8 cellular contexts compared by ENCODE assay signal in genomic region chr16:2720719-2721633, GRCh38. TPM values are rescaled to one million over a fixed set of nuclear protein-coding genes. Genes with fewer than 3 reads are reported as not detected.
A peak's percentile ranks its signal among the peaks of the same experiment; 100 is the strongest.
DNase-seq lines count a peak whose midpoint lies in the region; ATAC-seq, FAIRE-seq and TF ChIP-seq lines count a peak whose summit lies in the region.

No MANE protein-coding gene starts in this region.

- no peaks in the 10 kb centered on the region for H3K79me2 ChIP-seq in HepG2 (ENCODE audit: insufficient read depth, low read length)

- intact Hi-C loops in activated CD4-positive, alpha-beta T cell treated with anti-CD3 and anti-CD28 coated beads for 36 hours (cut with DNase I, micrococcal nuclease), result loop anchor here (1.0 kb wide), 12 partner anchors 31 to 566 kb away; partner anchors contain the start of genes KCTD5 (in 2 of the 2), ATP6V0C (in 1 of the 2), ELOB (in 1 of the 2) and FLYWCH2 (in 1 of the 2)
- intact Hi-C loops in HepG2 (cut with micrococcal nuclease; ENCODE audit: unreplicated experiment), result no loop called here

- H3K27me3 Mint-ChIP-seq in activated CD4-positive, alpha-beta T cell treated with anti-CD3 and anti-CD28 coated beads for 36 hours, result peaks cover 9% of the 10 kb centered on the region

- no peaks in the 10 kb centered on the region for H3K36me3 Mint-ChIP-seq in activated CD4-positive, alpha-beta T cell treated with anti-CD3 and anti-CD28 coated beads for 36 hours (ENCODE audit: low read depth)

- POLR2A ChIA-PET in activated CD4-positive, alpha-beta T cell treated with anti-CD3 and anti-CD28 coated beads for 36 hours (lab: Charles Lee), result no interaction called here
- POLR2A ChIA-PET in HepG2 (lab: Yijun Ruan, JAX), result interaction anchor here (1.3 kb wide), 1 partner anchor 30 kb away, joined by 6 read pairs; no protein-coding TSS in a partner anchor

- peaks cover 27% of the 10 kb centered on the region for H3K4me1 ChIP-seq in HepG2 (ENCODE audit: insufficient read depth, low read length)

- no TSS peak for BruUV-seq in HepG2 (replicated peaks; lab: Mats Ljungman, UMichigan)

- CTCF ChIA-PET in activated CD4-positive, alpha-beta T cell treated with anti-CD3 and anti-CD28 coated beads for 36 hours (lab: Charles Lee), result no interaction called here
- CTCF ChIA-PET in HepG2 (lab: Yijun Ruan, JAX; ENCODE audit: low intra/inter-chr PET ratio, low total read pairs), result no interaction called here

- TF ChIP-seq RAD21 in HepG2 (CRISPR knock-in tag; IDR thresholded peaks at IDR 0.05), result peak; percentile 8; the same call in 1 of the 2 replicates

- in situ Hi-C loops in GM18951 (cut with MboI; ENCODE audit: low sequenced_read_pairs, unreplicated experiment), result no loop called here
- in situ Hi-C loops in HepG2 (cut with HindIII; ENCODE audit: extremely low pct_ligation_motif_present, low pct_unique_long_range_greater_than_20kb), result no loop called here

- H3K9me3 Mint-ChIP-seq in activated CD4-positive, alpha-beta T cell treated with anti-CD3 and anti-CD28 coated beads for 36 hours (ENCODE audit: low read depth), result no peaks in the 10 kb centered on the region

- H3K4me3 Mint-ChIP-seq in activated CD4-positive, alpha-beta T cell treated with anti-CD3 and anti-CD28 coated beads for 36 hours, result peak overlapping the region; percentile 77

- no peak overlapping the region for H2AFZ ChIP-seq in HepG2 (ENCODE audit: low read length)

- H4K20me1 ChIP-seq in HepG2 (ENCODE audit: insufficient read depth, low read length), result no peaks in the 10 kb centered on the region

- WGBS in HepG2 (ENCODE audit: low lambda C conversion rate), result 11% methylated on average over 33 of the region's 99 CpGs

- H3K9me3 ChIP-seq in HepG2 (ENCODE audit: low read length), result no peaks in the 10 kb centered on the region

- peak overlapping the region; percentile 67 for H3K9ac ChIP-seq in HepG2 (ENCODE audit: insufficient read depth, low read depth, low read length)

- peaks cover 2 to 6% of the 10 kb centered on the region in 2 experiments; a peak in 3 of 5 replicates for H3K27me3 ChIP-seq in HepG2 (ENCODE audit: control insufficient read depth in 1 of 2, insufficient read depth in 2 of 2, low read length in 2 of 2)

- no peaks in the 10 kb centered on the region for H3K36me3 ChIP-seq in HepG2 (replicated peaks in 1 of 2; ENCODE audit: control insufficient read depth in 1 of 2, insufficient read depth in 2 of 2, low read length in 2 of 2)

- H3K4me2 ChIP-seq in HepG2 (ENCODE audit: low read depth, low read length), result peak overlapping the region; percentile 80

- peak overlapping the region; percentile 83 for H3K27ac Mint-ChIP-seq in activated CD4-positive, alpha-beta T cell treated with anti-CD3 and anti-CD28 coated beads for 36 hours

- TF ChIP-seq EP300 in HepG2 (IDR thresholded peaks at IDR 0.05; ENCODE audit: low read depth in 2 of 2, low read length in 2 of 2) (peak in 1 of 2 experiments; percentile 52; a peak in 2 of 4 replicates), HepG2 (CRISPR knock-in tag; IDR thresholded peaks at IDR 0.05; ENCODE audit: borderline replicate concordance) (0 out of 2 replicates have a peak, but pooled peaks have one; percentile 35)

- TF ChIP-seq CTCF in coronary artery (IDR thresholded peaks at IDR 0.05) (peak; percentile 80), HepG2 (CRISPR knock-in tag; IDR thresholded peaks at IDR 0.05) (peak; percentile 71)

- peak overlapping the region; percentile 92 for H3K4me3 ChIP-seq in coronary artery
- peak overlapping the region; percentile 68 to 80 (median 72) for H3K4me3 ChIP-seq in HepG2 (replicated peaks in 1 of 3; ENCODE audit: insufficient read depth in 1 of 3, low read depth in 2 of 3, low read length in 3 of 3)

- H3K4me1 Mint-ChIP-seq in activated CD4-positive, alpha-beta T cell treated with anti-CD3 and anti-CD28 coated beads for 36 hours, result no peaks in the 10 kb centered on the region

- H3K27ac ChIP-seq in coronary artery, result peak overlapping the region; percentile 6 to 90
- peak overlapping the region; percentile 55 for H3K27ac ChIP-seq in HepG2 (ENCODE audit: extremely low read length, insufficient read depth, low read length)

- ATAC-seq in HG03175 (IDR thresholded peaks at IDR 0.05; ENCODE audit: unreplicated experiment) (peak; percentile 80), HepG2 (peak; percentile 75)
- ATAC-seq in activated CD4-positive, alpha-beta T cell treated with anti-CD3 and anti-CD28 coated beads for 36 hours, result peak; percentile 91

- TF ChIP-seq POLR2A in GM18951 (IDR thresholded peaks at IDR 0.05; ENCODE audit: extremely low read depth, insufficient read depth, insufficient read length) (peak; percentile 74), HepG2 (IDR thresholded peaks at IDR 0.05; ENCODE audit: insufficient read depth in 1 of 2, low read depth in 2 of 2, low read length in 2 of 2) (no peak)

- FAIRE-seq in HepG2 (lab: Jason Lieb, UNC), result no peak

- peak; percentile 62 to 66 for DNase-seq in AML-193 (lab: John Stamatoyannopoulos, UW)
- peak; percentile 76 for DNase-seq in NCI-H345 treated with DMSO at 0.1 percent for 48 hours (lab: John Stamatoyannopoulos, UW; ENCODE audit: unreplicated experiment)
- DNase-seq in activated CD4-positive, alpha-beta T cell treated with anti-CD3 and anti-CD28 coated beads for 36 hours, result peak; percentile 95
- DNase-seq in coronary artery (ENCODE audit: low spot score), result peak; percentile 87
- peak; percentile 78 for DNase-seq in HepG2 (ENCODE audit: low spot score)
- peak; percentile 87 for DNase-seq in stimulated activated CD4-positive, alpha-beta T cell treated with anti-CD3 and anti-CD28 coated beads, Interleukin-4, amount 100 ng/mL, for 1 hour

RNA-seq across cellular contexts. Expression of gene PRSS27, which starts 1.0 kb away (rescaled TPM):
- 1 to 10 TPM; 2.3 to 2.4 TPM for total RNA-seq in activated CD4-positive, alpha-beta T cell treated with anti-CD3 and anti-CD28 coated beads for 36 hours
- total RNA-seq in HepG2 (2016; rRNA removed; fragmentation: Illumina TruSeq; extraction: Trizol), result 0.20 TPM in 1 of 2 replicates, not detected in the other
- 0.30 TPM in 1 of 2 replicates, not detected in the other for total RNA-seq in HepG2 (2016; cell fraction: cytosol; rRNA removed; fragmentation: Illumina TruSeq; extraction: Trizol; ENCODE audit: low read depth)
- 0.35 TPM in 1 of 2 replicates, not detected in the other for total RNA-seq in HepG2 (2016; cell fraction: insoluble cytoplasmic fraction; rRNA removed; fragmentation: Illumina TruSeq; extraction: Trizol)
- total RNA-seq in HepG2 (2016; cell fraction: membrane; rRNA removed; fragmentation: Illumina TruSeq; extraction: Trizol), result 0.12 and 0.41 TPM in 2 replicates
- 0.19 and 0.34 TPM in 2 replicates for total RNA-seq in HepG2 (2016; cell fraction: nucleus; rRNA removed; fragmentation: Illumina TruSeq; extraction: Trizol)
- polyA plus RNA-seq in HepG2 (2011; rRNA removed), result 0.73 and 1.2 TPM in 2 replicates
- polyA plus RNA-seq in HepG2 (2011; cell fraction: cytosol; rRNA removed), result 0.59 and 1.3 TPM in 2 replicates
- polyA plus RNA-seq in HepG2 (2011; cell fraction: nucleus; rRNA removed), result 2.0 and 2.8 TPM in 2 replicates
- polyA plus RNA-seq in HepG2 (2012), result 0.43 and 1.1 TPM in 2 replicates
- polyA plus RNA-seq in HepG2 (2016; cell fraction: cytosol; fragmentation: Illumina TruSeq; extraction: Trizol; ENCODE audit: low read depth), result 0.08 and 0.16 TPM in 2 replicates
- polyA plus RNA-seq in HepG2 (2016; cell fraction: insoluble cytoplasmic fraction; fragmentation: Illumina TruSeq; extraction: Trizol; ENCODE audit: low read depth), result not detected in 2 replicates
- 0.21 TPM in 1 of 2 replicates, not detected in the other for polyA plus RNA-seq in HepG2 (2016; cell fraction: membrane; fragmentation: Illumina TruSeq; extraction: Trizol; ENCODE audit: low read depth)
- polyA plus RNA-seq in HepG2 (2016; cell fraction: nucleus; fragmentation: Illumina TruSeq; extraction: Trizol; ENCODE audit: insufficient read depth, low read depth), result 0.53 TPM in 1 of 2 replicates, not detected in the other
- 1.0 and 1.7 TPM in 2 replicates for polyA minus RNA-seq in HepG2 (2011; rRNA and poly(A)+ RNA removed; ENCODE audit: low replicate concordance)
- not detected in 2 replicates for polyA minus RNA-seq in HepG2 (2011; cell fraction: cytosol; rRNA and poly(A)+ RNA removed)
- polyA minus RNA-seq in HepG2 (2011; cell fraction: nucleus; rRNA and poly(A)+ RNA removed), result 1.3 and 1.6 TPM in 2 replicates

RNA-seq across cellular contexts. Expression of gene SRRM2, which starts 31.5 kb away (rescaled TPM):
- 100 to 1,000 TPM; 517 to 598 TPM for total RNA-seq in activated CD4-positive, alpha-beta T cell treated with anti-CD3 and anti-CD28 coated beads for 36 hours
- total RNA-seq in HepG2 (2016; rRNA removed; fragmentation: Illumina TruSeq; extraction: Trizol), result 50.4 and 80.6 TPM in 2 replicates
- total RNA-seq in HepG2 (2016; cell fraction: cytosol; rRNA removed; fragmentation: Illumina TruSeq; extraction: Trizol; ENCODE audit: low read depth), result 41.5 and 43.0 TPM in 2 replicates
- 44.1 and 73.0 TPM in 2 replicates for total RNA-seq in HepG2 (2016; cell fraction: insoluble cytoplasmic fraction; rRNA removed; fragmentation: Illumina TruSeq; extraction: Trizol)
- total RNA-seq in HepG2 (2016; cell fraction: membrane; rRNA removed; fragmentation: Illumina TruSeq; extraction: Trizol), result 48.8 and 52.0 TPM in 2 replicates
- 159 and 170 TPM in 2 replicates for total RNA-seq in HepG2 (2016; cell fraction: nucleus; rRNA removed; fragmentation: Illumina TruSeq; extraction: Trizol)
- polyA plus RNA-seq in HepG2 (2011; rRNA removed), result 112 and 125 TPM in 2 replicates
- polyA plus RNA-seq in HepG2 (2011; cell fraction: cytosol; rRNA removed), result 40.5 and 54.4 TPM in 2 replicates
- polyA plus RNA-seq in HepG2 (2011; cell fraction: nucleus; rRNA removed), result 1,408 and 1,626 TPM in 2 replicates
- 364 and 397 TPM in 2 replicates for polyA plus RNA-seq in HepG2 (2012)
- polyA plus RNA-seq in HepG2 (2016; cell fraction: cytosol; fragmentation: Illumina TruSeq; extraction: Trizol; ENCODE audit: low read depth), result 15.2 and 19.4 TPM in 2 replicates
- polyA plus RNA-seq in HepG2 (2016; cell fraction: insoluble cytoplasmic fraction; fragmentation: Illumina TruSeq; extraction: Trizol; ENCODE audit: low read depth), result 169 and 221 TPM in 2 replicates
- polyA plus RNA-seq in HepG2 (2016; cell fraction: membrane; fragmentation: Illumina TruSeq; extraction: Trizol; ENCODE audit: low read depth), result 38.4 and 49.5 TPM in 2 replicates
- 998 and 1,215 TPM in 2 replicates for polyA plus RNA-seq in HepG2 (2016; cell fraction: nucleus; fragmentation: Illumina TruSeq; extraction: Trizol; ENCODE audit: insufficient read depth, low read depth)
- polyA minus RNA-seq in HepG2 (2011; rRNA and poly(A)+ RNA removed; ENCODE audit: low replicate concordance), result 125 and 143 TPM in 2 replicates
- 88.7 and 111 TPM in 2 replicates for polyA minus RNA-seq in HepG2 (2011; cell fraction: cytosol; rRNA and poly(A)+ RNA removed)
- 176 and 198 TPM in 2 replicates for polyA minus RNA-seq in HepG2 (2011; cell fraction: nucleus; rRNA and poly(A)+ RNA removed)

RNA-seq across cellular contexts. Expression of gene KCTD5, which starts 38.7 kb away (rescaled TPM):
- 10 to 100 TPM; 24.0 to 26.2 TPM for total RNA-seq in activated CD4-positive, alpha-beta T cell treated with anti-CD3 and anti-CD28 coated beads for 36 hours
- 29.8 and 31.0 TPM in 2 replicates for total RNA-seq in HepG2 (2016; rRNA removed; fragmentation: Illumina TruSeq; extraction: Trizol)
- 5.0 and 5.1 TPM in 2 replicates for total RNA-seq in HepG2 (2016; cell fraction: cytosol; rRNA removed; fragmentation: Illumina TruSeq; extraction: Trizol; ENCODE audit: low read depth)
- total RNA-seq in HepG2 (2016; cell fraction: insoluble cytoplasmic fraction; rRNA removed; fragmentation: Illumina TruSeq; extraction: Trizol), result 27.9 and 29.1 TPM in 2 replicates
- total RNA-seq in HepG2 (2016; cell fraction: membrane; rRNA removed; fragmentation: Illumina TruSeq; extraction: Trizol), result 14.7 and 15.1 TPM in 2 replicates
- total RNA-seq in HepG2 (2016; cell fraction: nucleus; rRNA removed; fragmentation: Illumina TruSeq; extraction: Trizol), result 13.3 and 14.3 TPM in 2 replicates
- 25.4 and 30.1 TPM in 2 replicates for polyA plus RNA-seq in HepG2 (2011; rRNA removed)
- polyA plus RNA-seq in HepG2 (2011; cell fraction: cytosol; rRNA removed), result 33.9 and 64.2 TPM in 2 replicates
- polyA plus RNA-seq in HepG2 (2011; cell fraction: nucleus; rRNA removed), result 25.5 and 25.6 TPM in 2 replicates
- 16.3 and 19.0 TPM in 2 replicates for polyA plus RNA-seq in HepG2 (2012)
- polyA plus RNA-seq in HepG2 (2016; cell fraction: cytosol; fragmentation: Illumina TruSeq; extraction: Trizol; ENCODE audit: low read depth), result 3.8 and 4.0 TPM in 2 replicates
- 32.7 and 37.0 TPM in 2 replicates for polyA plus RNA-seq in HepG2 (2016; cell fraction: insoluble cytoplasmic fraction; fragmentation: Illumina TruSeq; extraction: Trizol; ENCODE audit: low read depth)
- polyA plus RNA-seq in HepG2 (2016; cell fraction: membrane; fragmentation: Illumina TruSeq; extraction: Trizol; ENCODE audit: low read depth), result 9.8 and 10.5 TPM in 2 replicates
- 21.4 and 22.6 TPM in 2 replicates for polyA plus RNA-seq in HepG2 (2016; cell fraction: nucleus; fragmentation: Illumina TruSeq; extraction: Trizol; ENCODE audit: insufficient read depth, low read depth)
- 23.0 and 26.3 TPM in 2 replicates for polyA minus RNA-seq in HepG2 (2011; rRNA and poly(A)+ RNA removed; ENCODE audit: low replicate concordance)
- polyA minus RNA-seq in HepG2 (2011; cell fraction: cytosol; rRNA and poly(A)+ RNA removed), result 12.8 and 16.6 TPM in 2 replicates
- polyA minus RNA-seq in HepG2 (2011; cell fraction: nucleus; rRNA and poly(A)+ RNA removed), result 11.3 and 13.7 TPM in 2 replicates

RNA-seq across cellular contexts. Expression of gene ELOB, which starts 56.1 kb away (rescaled TPM):
- 100 to 1,000 TPM; 268 to 269 TPM for total RNA-seq in activated CD4-positive, alpha-beta T cell treated with anti-CD3 and anti-CD28 coated beads for 36 hours
- 208 and 253 TPM in 2 replicates for total RNA-seq in HepG2 (2016; rRNA removed; fragmentation: Illumina TruSeq; extraction: Trizol)
- total RNA-seq in HepG2 (2016; cell fraction: cytosol; rRNA removed; fragmentation: Illumina TruSeq; extraction: Trizol; ENCODE audit: low read depth), result 337 and 393 TPM in 2 replicates
- 204 and 279 TPM in 2 replicates for total RNA-seq in HepG2 (2016; cell fraction: insoluble cytoplasmic fraction; rRNA removed; fragmentation: Illumina TruSeq; extraction: Trizol)
- total RNA-seq in HepG2 (2016; cell fraction: membrane; rRNA removed; fragmentation: Illumina TruSeq; extraction: Trizol), result 174 and 204 TPM in 2 replicates
- 53.2 and 75.0 TPM in 2 replicates for total RNA-seq in HepG2 (2016; cell fraction: nucleus; rRNA removed; fragmentation: Illumina TruSeq; extraction: Trizol)
- polyA plus RNA-seq in HepG2 (2011; rRNA removed), result 225 and 236 TPM in 2 replicates
- 204 and 385 TPM in 2 replicates for polyA plus RNA-seq in HepG2 (2011; cell fraction: cytosol; rRNA removed)
- 89.2 and 109 TPM in 2 replicates for polyA plus RNA-seq in HepG2 (2011; cell fraction: nucleus; rRNA removed)
- 108 and 117 TPM in 2 replicates for polyA plus RNA-seq in HepG2 (2012)
- 547 and 569 TPM in 2 replicates for polyA plus RNA-seq in HepG2 (2016; cell fraction: cytosol; fragmentation: Illumina TruSeq; extraction: Trizol; ENCODE audit: low read depth)
- 265 and 294 TPM in 2 replicates for polyA plus RNA-seq in HepG2 (2016; cell fraction: insoluble cytoplasmic fraction; fragmentation: Illumina TruSeq; extraction: Trizol; ENCODE audit: low read depth)
- 203 and 243 TPM in 2 replicates for polyA plus RNA-seq in HepG2 (2016; cell fraction: membrane; fragmentation: Illumina TruSeq; extraction: Trizol; ENCODE audit: low read depth)
- polyA plus RNA-seq in HepG2 (2016; cell fraction: nucleus; fragmentation: Illumina TruSeq; extraction: Trizol; ENCODE audit: insufficient read depth, low read depth), result 127 and 128 TPM in 2 replicates
- polyA minus RNA-seq in HepG2 (2011; rRNA and poly(A)+ RNA removed; ENCODE audit: low replicate concordance), result 125 and 227 TPM in 2 replicates
- 25.2 and 36.1 TPM in 2 replicates for polyA minus RNA-seq in HepG2 (2011; cell fraction: cytosol; rRNA and poly(A)+ RNA removed)
- 9.8 and 9.9 TPM in 2 replicates for polyA minus RNA-seq in HepG2 (2011; cell fraction: nucleus; rRNA and poly(A)+ RNA removed)

Comparison
In these comparisons a context has a peak if more than half of its experiments do, and no peak if none do; other contexts are left out.
1. Peak in every context shown above with its lines: DNase-seq, ATAC-seq, H3K4me3 ChIP-seq and H3K27ac ChIP-seq.